8 cellular contexts compared by ENCODE assay signal in genomic region chr5:43120720-43121564, GRCh38. TPM values are rescaled to one million over a fixed set of nuclear protein-coding genes. Genes with fewer than 3 reads are reported as not detected.
A peak's percentile ranks its signal among the peaks of the same experiment; 100 is the strongest.
DNase-seq lines count a peak whose midpoint lies in the region; ATAC-seq and TF ChIP-seq lines count a peak whose summit lies in the region.

Gene ZNF131 (plus strand): TSS chr5:43120914. CDS start chr5:43122054, 1,140 bp downstream.

- peak within 1 kb of the TSS; percentile 91 for H3K9ac ChIP-seq in IMR-90 (ENCODE audit: low read depth, low read length)

- H2AK9ac ChIP-seq in IMR-90 (replicated peaks; ENCODE audit: low read depth, low read length, poor library complexity): peak within 1 kb of the TSS; percentile 98

- no peak for TF ChIP-seq RAD21 in IMR-90 (IDR thresholded peaks at IDR 0.05; ENCODE audit: low read length)

- 0 out of 2 replicates have a peak, but pooled peaks cover 2% of the 10 kb centered on the region for H3K4me1 ChIP-seq in IMR-90 (ENCODE audit: control insufficient read depth, insufficient read depth, low read length)

- H2BK20ac ChIP-seq in IMR-90 (ENCODE audit: low read depth, low read length): peak within 1 kb of the TSS; percentile 48; the same call in 1 of the 2 replicates

- peak within 1 kb of the TSS; percentile 75 for H4K5ac ChIP-seq in IMR-90 (ENCODE audit: low read depth, low read length)

- CTCF ChIA-PET in IMR-90 (lab: Yijun Ruan, JAX): interaction anchor here (0.6 to 3.2 kb wide), 7 partner anchors 12 to 408 kb away, joined by 3 to 22 read pairs (median 3); no protein-coding TSS in a partner anchor

- peaks cover 2% of the 10 kb centered on the region for H3K36me3 ChIP-seq in IMR-90 (ENCODE audit: control insufficient read depth, insufficient read depth, low read length)

- H2AK5ac ChIP-seq in IMR-90 (ENCODE audit: low read depth, low read length): peak within 1 kb of the TSS; percentile 84

- no peaks in the 10 kb centered on the region for H3K9me1 ChIP-seq in IMR-90 (ENCODE audit: insufficient read depth, low read length)

- POLR2A ChIA-PET in IMR-90 (lab: Charles Lee; ENCODE audit: unreplicated experiment): interaction anchor here (1.0 to 2.1 kb wide), 4 partner anchors 14 to 363 kb away, joined by 3 to 7 read pairs (median 4); partner anchors contain the start of gene TMEM267

- TF ChIP-seq CTCF in IMR-90 (conservative IDR thresholded peaks at IDR 0.05; ENCODE audit: low read depth, low read length): no peak

- peaks cover 4% of the 10 kb centered on the region; the same call in 1 of the 2 replicates for H4K20me1 ChIP-seq in IMR-90 (ENCODE audit: insufficient read depth, low read length)

- peak within 1 kb of the TSS; percentile 98 for H3K23ac ChIP-seq in IMR-90 (ENCODE audit: low read depth, low read length)

- peak within 1 kb of the TSS; percentile 77 for H3K56ac ChIP-seq in IMR-90 (ENCODE audit: extremely low read depth, insufficient read depth, low read length)

- intact Hi-C loops in IMR-90 (cut with micrococcal nuclease): loop anchor here (2.0 to 5.0 kb wide), 5 partner anchors 54 to 266 kb away; partner anchors contain the start of genes HMGCS1 and NIM1K

- peak within 1 kb of the TSS; percentile 81 for H2BK120ac ChIP-seq in IMR-90 (ENCODE audit: low read depth, low read length)

- peak within 1 kb of the TSS; percentile 83 to 96 for H4K8ac ChIP-seq in IMR-90 (ENCODE audit: low read depth in 2 of 2, low read length in 2 of 2)

- H3K79me1 ChIP-seq in IMR-90 (ENCODE audit: low read depth in 1 of 2, low read length in 2 of 2): peaks cover 10 to 35% of the 10 kb centered on the region in 2 experiments; a peak in 3 of 4 replicates

- no TSS peak for BruUV-seq in IMR-90 (replicated peaks; lab: Mats Ljungman, UMichigan)

- H3K9me3 ChIP-seq in IMR-90 (ENCODE audit: control insufficient read depth, insufficient read depth, low read length): no peaks in the 10 kb centered on the region

- peak within 1 kb of the TSS; percentile 93 for H3K4me2 ChIP-seq in IMR-90 (ENCODE audit: low read depth, low read length)

- peak; percentile 75; the same call in 1 of the 2 replicates for TF ChIP-seq POLR2A in IMR-90 (IDR thresholded peaks at IDR 0.05; ENCODE audit: low read depth, low read length)

- 0 out of 3 replicates have a peak within 1 kb of the TSS, but pooled peaks have one; percentile 33 for H2BK15ac ChIP-seq in IMR-90 (ENCODE audit: low read depth, low read length)

- H3K4me3 ChIP-seq in IMR-90 (ENCODE audit: insufficient read depth, low read depth, low read length): peak within 1 kb of the TSS; percentile 60

- ATAC-seq in GM21528 (IDR thresholded peaks at IDR 0.05; ENCODE audit: low FRiP score, unreplicated experiment) (peak; percentile 96), IMR-90 (ENCODE audit: low read depth) (peak; percentile 96)

- H3K27ac ChIP-seq in IMR-90 (ENCODE audit: insufficient read depth, low read length): peak within 1 kb of the TSS; percentile 86
- peak within 1 kb of the TSS; percentile 88 for H3K27ac ChIP-seq in epithelial cell of prostate

- dilution Hi-C loops in IMR-90 (cut with HindIII; ENCODE audit: low sequenced_read_pairs, unreplicated experiment): no loop called here

- peak within 1 kb of the TSS; percentile 94 for H2AFZ ChIP-seq in IMR-90 (replicated peaks; ENCODE audit: low read length, poor library complexity)

- H3K4ac ChIP-seq in IMR-90 (ENCODE audit: low read depth, low read length): peak within 1 kb of the TSS; percentile 96

- H2BK5ac ChIP-seq in IMR-90 (ENCODE audit: low read depth, low read length, poor library complexity, severe bottlenecking): peak within 1 kb of the TSS; percentile 80

- peak within 1 kb of the TSS; percentile 48 for H3K18ac ChIP-seq in IMR-90 (ENCODE audit: low read depth, low read length)

- peak within 1 kb of the TSS; percentile 91 for H4K91ac ChIP-seq in IMR-90 (ENCODE audit: insufficient read depth, low read depth, low read length)

- in situ Hi-C loops in IMR-90 (cut with MboI; ENCODE audit: low sequenced_read_pairs): loop anchor here (25.0 kb wide), 1 partner anchor 191 kb away; the partner anchor contains the start of gene HMGCS1

- peak; percentile 99 for DNase-seq in DMS 273 (lab: John Stamatoyannopoulos, UW; ENCODE audit: unreplicated experiment)
- DNase-seq in IMR-90: peak; percentile 98
- peak; percentile 98 for DNase-seq in OCI-M1 (lab: John Stamatoyannopoulos, UW)
- peak; percentile 97 for DNase-seq in activated T-cell treated with anti-CD3 and anti-CD28 coated beads for 4 hours
- DNase-seq in epithelial cell of prostate (ENCODE audit: low read depth, low spot score): peak; percentile 89
- peak; percentile 97 for DNase-seq in mucosa of gallbladder (ENCODE audit: low spot score)
- peak; percentile 94 for DNase-seq in stimulated activated CD8-positive, alpha-beta memory T cell treated with anti-CD3 and anti-CD28 coated beads, Interleukin-4, amount 100 ng/mL, for 4 hours (ENCODE audit: low read depth in 2 of 2, low spot score in 1 of 2)

- 1% methylated on average over 54 of the region's 83 CpGs; no CpG with 5 or more reads in 1 of the 2 experiments for whole genome bisulfite sequencing in IMR-90 (ENCODE audit: extremely low coverage in 2 of 2, insufficient read length in 1 of 2), 2 experiments

- H3K14ac ChIP-seq in IMR-90 (replicated peaks; ENCODE audit: low read depth, low read length): peak within 1 kb of the TSS; percentile 95

- H3K27me3 ChIP-seq in IMR-90 (ENCODE audit: control insufficient read depth, insufficient read depth, low read length): no peaks in the 10 kb centered on the region

TF ChIP-seq in IMR-90, 13 proteins besides CTCF, POLR2A, EP300 and RAD21:
- peak; percentile 94 for TF ChIP-seq MXI1 (IDR thresholded peaks at IDR 0.05; ENCODE audit: borderline replicate concordance, low read depth, low read length)
- TF ChIP-seq MAZ (IDR thresholded peaks at IDR 0.05; ENCODE audit: borderline replicate concordance, low read depth, low read length): peak; percentile 58; the same call in 1 of the 2 replicates
- TF ChIP-seq FOS (IDR thresholded peaks at IDR 0.05; ENCODE audit: low read depth, low read length): no peak
- no peak for TF ChIP-seq ELK1 (IDR thresholded peaks at IDR 0.05; ENCODE audit: borderline replicate concordance, low read depth, low read length)
- peak; percentile 76 for TF ChIP-seq USF2 (IDR thresholded peaks at IDR 0.05; ENCODE audit: low read depth, low read length)
- peak; percentile 97 for TF ChIP-seq BHLHE40 (IDR thresholded peaks at IDR 0.05; ENCODE audit: low read depth, low read length)
TF ChIP-seq in IMR-90: peak in this region for 4.

RNA-seq across cellular contexts. Expression of gene ZNF131, which starts in this region (rescaled TPM):
- total RNA-seq in IMR-90 (2012; rRNA removed) (36.2 and 47.8 TPM in 2 replicates), mucosa of gallbladder (22.8 TPM)
- 19.3 and 23.5 TPM in 2 replicates for polyA plus RNA-seq in IMR-90 (2012; rRNA removed)
- polyA plus RNA-seq in IMR-90 (2012; cell fraction: cytosol; rRNA removed): 7.0 and 7.7 TPM in 2 replicates
- polyA plus RNA-seq in IMR-90 (2012; cell fraction: nucleus; rRNA removed; ENCODE audit: low replicate concordance): 9.7 and 45.5 TPM in 2 replicates

Comparison
In these comparisons a context has a peak if more than half of its experiments do, and no peak if none do; other contexts are left out.
1. Peak in every context shown above with its lines: DNase-seq, ATAC-seq, H3K4me3 ChIP-seq and H3K27ac ChIP-seq.